Comparison of ENCODE assay signal across 8 cellular contexts in genomic region chr16:14400978-14401838, GRCh38.
A peak's percentile ranks its signal among the peaks of the same experiment; 100 is the strongest.
DNase-seq lines count a peak whose midpoint lies in the region; ATAC-seq and TF ChIP-seq lines count a peak whose summit lies in the region.
"Not testable (repeated sequence)": the region's sequence is repeated elsewhere in the genome, so short reads cannot be mapped to it uniquely, and the experiment has no call there.

No MANE protein-coding gene starts in this region.

- H2BK5ac ChIP-seq in neuronal stem cell (ENCODE audit: low read length): not testable (repeated sequence)

- not testable (repeated sequence) for H3K79me1 ChIP-seq in neuronal stem cell (ENCODE audit: low read depth, low read length)

- H3K9me3 ChIP-seq in Panc1 (ENCODE audit: control insufficient read depth, insufficient read depth, low read depth, low read length); adipocyte (ENCODE audit: control insufficient read depth, low read length); neuronal stem cell (replicated peaks in 1 of 2; ENCODE audit: control insufficient read depth in 2 of 2, insufficient read depth in 1 of 2, low read depth in 1 of 2, low read length in 2 of 2); skeletal muscle tissue (ENCODE audit: control insufficient read depth in 3 of 3, low read length in 3 of 3); aorta (ENCODE audit: control insufficient read depth, low read length): not testable (repeated sequence)

- H2BK12ac ChIP-seq in neuronal stem cell (ENCODE audit: low read length): not testable (repeated sequence)

- H3K9me3 Mint-ChIP-seq in HFFc6: not testable (repeated sequence)

- H3K4me2 ChIP-seq in neuronal stem cell (ENCODE audit: insufficient read depth, low read length, poor library complexity, severe bottlenecking): not testable (repeated sequence)

- peak overlapping the region; percentile 66 for H2AFZ ChIP-seq in neuronal stem cell (ENCODE audit: low read length)

- H3K27me3 Mint-ChIP-seq in HFFc6 (ENCODE audit: insufficient read depth): not testable (repeated sequence)

- not testable (repeated sequence) for H4K91ac ChIP-seq in neuronal stem cell (ENCODE audit: low read depth, low read length, poor library complexity)

- WGBS in neuronal stem cell (ENCODE audit: extremely low coverage in 2 of 2, insufficient read length in 2 of 2, insufficient replicate concordance in 1 of 2), 2 donors: no CpG with 5 or more reads among the region's 13 CpGs
- 27 to 60% methylated on average over 13 of the region's 13 CpGs for WGBS in aorta, 2 donors

- not testable (repeated sequence) for H2BK15ac ChIP-seq in neuronal stem cell (ENCODE audit: low read length)

- peak overlapping the region; percentile 95; the same call in 1 of the 2 replicates for H3K27ac Mint-ChIP-seq in HFFc6

- intact Hi-C loops in Panc1 (cut with micrococcal nuclease; ENCODE audit: unreplicated experiment): not testable (repeated sequence)
- intact Hi-C loops in aorta (cut with DNase I): loop anchor here in 1 of 2 donors (10.0 kb wide), 1 partner anchor 104 kb away; no protein-coding TSS in a partner anchor

- H3K4me3 ChIP-seq in Panc1 (ENCODE audit: low read depth in 2 of 2, low read length in 2 of 2); adipocyte (ENCODE audit: low read length); neuronal stem cell (ENCODE audit: low read length in 2 of 2); skeletal muscle tissue (ENCODE audit: low read length in 3 of 3); aorta (ENCODE audit: low read length in 2 of 2): not testable (repeated sequence)

- ATAC-seq in Panc1: 0 out of 2 replicates have a peak, but pooled peaks have one; percentile 9
- ATAC-seq in aorta (ENCODE audit: low FRiP score): peak; percentile 5

- H4K8ac ChIP-seq in neuronal stem cell (ENCODE audit: low read depth, low read length): not testable (repeated sequence)

- H3K36me3 ChIP-seq in Panc1 (ENCODE audit: control insufficient read depth, insufficient read depth, low read length); adipocyte (ENCODE audit: control insufficient read depth, insufficient read depth, low read length, severe bottlenecking); neuronal stem cell (replicated peaks in 1 of 2; ENCODE audit: control insufficient read depth in 2 of 2, insufficient read depth in 2 of 2, low read length in 2 of 2); skeletal muscle tissue (ENCODE audit: control insufficient read depth in 3 of 3, insufficient read depth in 3 of 3, low read length in 3 of 3); aorta (ENCODE audit: control insufficient read depth in 1 of 2, insufficient read depth in 2 of 2, low read length in 1 of 2): not testable (repeated sequence)

- peaks cover 13% of the 10 kb centered on the region for H3K4me1 ChIP-seq in Panc1 (ENCODE audit: control insufficient read depth, insufficient read depth, low read length)
- peaks cover 27% of the 10 kb centered on the region for H3K4me1 ChIP-seq in adipocyte (ENCODE audit: control insufficient read depth, insufficient read depth, low read length)
- not testable (repeated sequence) for H3K4me1 ChIP-seq in neuronal stem cell (ENCODE audit: control insufficient read depth in 2 of 2, insufficient read depth in 1 of 2, low read depth in 1 of 2, low read length in 2 of 2); aorta (ENCODE audit: control insufficient read depth in 1 of 2, insufficient read depth in 2 of 2, low read length in 2 of 2)
- peaks cover 5 to 36% (median 21%) of the 10 kb centered on the region in 3 donors for H3K4me1 ChIP-seq in skeletal muscle tissue (ENCODE audit: control insufficient read depth in 3 of 3, insufficient read depth in 3 of 3, low read length in 3 of 3)

- not testable (repeated sequence) for H3K36me3 Mint-ChIP-seq in HFFc6 (ENCODE audit: low read depth)

- POLR2A ChIA-PET in Panc1 (lab: Charles Lee): not testable (repeated sequence)

- not testable (repeated sequence) for H3K4me3 Mint-ChIP-seq in HFFc6

- not testable (repeated sequence) for H3K27me3 ChIP-seq in Panc1 (ENCODE audit: control insufficient read depth, insufficient read depth, low read length); adipocyte (replicated peaks; ENCODE audit: control insufficient read depth, insufficient read depth, low read length); neuronal stem cell (ENCODE audit: control insufficient read depth in 3 of 3, insufficient read depth in 3 of 3, low read depth in 1 of 3, low read length in 3 of 3); skeletal muscle tissue (ENCODE audit: control insufficient read depth in 3 of 3, insufficient read depth in 3 of 3, low read length in 3 of 3); aorta (ENCODE audit: control insufficient read depth in 1 of 2, insufficient read depth in 2 of 2, low read length in 1 of 2)

- H2AK5ac ChIP-seq in neuronal stem cell (ENCODE audit: low read depth, low read length): not testable (repeated sequence)

- H3K23ac ChIP-seq in neuronal stem cell (ENCODE audit: low read depth, low read length, poor library complexity): not testable (repeated sequence)

- not testable (repeated sequence) for H3K4ac ChIP-seq in neuronal stem cell (ENCODE audit: low read length)

- peak overlapping the region; percentile 15 for H3K18ac ChIP-seq in neuronal stem cell (ENCODE audit: low read length)

- not testable (repeated sequence) for H3K14ac ChIP-seq in neuronal stem cell (ENCODE audit: low read length)

- not testable (repeated sequence) for H3K27ac ChIP-seq in Panc1 (ENCODE audit: low read length); neuronal stem cell (replicated peaks; ENCODE audit: low read length); aorta (ENCODE audit: low read depth in 1 of 2, low read length in 2 of 2)
- H3K27ac ChIP-seq in skeletal muscle tissue (ENCODE audit: low read depth, low read length): peak overlapping the region; percentile 94

- CTCF ChIA-PET in Panc1 (lab: Charles Lee): not testable (repeated sequence)

- not testable (repeated sequence) for H2BK120ac ChIP-seq in neuronal stem cell (ENCODE audit: low read depth, low read length)

- not testable (repeated sequence) for TF ChIP-seq CTCF in HFFc6 (IDR thresholded peaks at IDR 0.05); Panc1 (IDR thresholded peaks at IDR 0.05)

- in situ Hi-C loops in Panc1 (cut with HindIII; ENCODE audit: low pct_unique_long_range_greater_than_20kb, low sequenced_read_pairs): not testable (repeated sequence)

- peaks cover 38% of the 10 kb centered on the region for H3K4me1 Mint-ChIP-seq in HFFc6 (ENCODE audit: low read depth)

- peak; percentile 37 for DNase-seq in A172 (ENCODE audit: low spot score)
- not testable (repeated sequence) for DNase-seq in HFFc6; Panc1 (ENCODE audit: low read depth, low spot score); adipocyte (ENCODE audit: low read depth); neuronal stem cell (ENCODE audit: low spot score); aorta
- peak; percentile 22 for DNase-seq in kidney tubule cell (ENCODE audit: low spot score)

- H3K9ac ChIP-seq in adipocyte (ENCODE audit: low read length): peak overlapping the region; percentile 54
- H3K9ac ChIP-seq in neuronal stem cell (ENCODE audit: low read depth, low read length, poor library complexity); skeletal muscle tissue (ENCODE audit: low read depth in 1 of 3, low read length in 3 of 3): not testable (repeated sequence)

- not testable (repeated sequence) for BruUV-seq in Panc1 (replicated peaks; lab: Mats Ljungman, UMichigan)
